In genomic region chr19:39319892-39320168, GRCh38 we compare ENCODE assay signal across 8 cellular contexts. TPM values are rescaled to one million over a fixed set of nuclear protein-coding genes. Genes with fewer than 3 reads are reported as not detected.
DNase-seq lines count a peak whose midpoint lies in the region; ATAC-seq, FAIRE-seq and TF ChIP-seq lines count a peak whose summit lies in the region.

No MANE protein-coding gene starts in this region.

- H3K27me3 ChIP-seq in BE2C = 0 out of 2 replicates have a peak, but pooled peaks cover 3% of the 10 kb centered on the region
- peaks cover 29% of the 10 kb centered on the region for H3K27me3 ChIP-seq in HUES6 (ENCODE audit: control insufficient read depth, insufficient read depth, low read length)
- H3K27me3 ChIP-seq in K562 (ENCODE audit: control insufficient read depth in 2 of 2, insufficient read depth in 2 of 2, low read length in 2 of 2) = no peaks in the 10 kb centered on the region
- peaks cover 0 to 37% of the 10 kb centered on the region in 2 donors for H3K27me3 ChIP-seq in tibial artery

- no peaks in the 10 kb centered on the region for H3K9me1 ChIP-seq in K562 (ENCODE audit: control insufficient read depth, insufficient read depth, low read length)

- H3K27me3 Mint-ChIP-seq in naive thymus-derived CD8-positive, alpha-beta T cell = no peaks in the 10 kb centered on the region

- intact Hi-C loops in K562 (cut with micrococcal nuclease) = no loop called here
- intact Hi-C loops in tibial artery (cut with DNase I; ENCODE audit: low total_unique reads) = loop anchor here (10.0 kb wide), 1 partner anchor 345 kb away; the partner anchor contains the start of gene FBXO17

- H4K20me1 ChIP-seq in K562 (replicated peaks; ENCODE audit: control insufficient read depth, insufficient read depth, low read length) = no peaks in the 10 kb centered on the region

- H3K79me2 ChIP-seq in K562 (ENCODE audit: control insufficient read depth, insufficient read depth, low read length) = peaks cover 20% of the 10 kb centered on the region

- no peak for FAIRE-seq in K562 (lab: Jason Lieb, UNC)

- no peaks in the 10 kb centered on the region for H3K9me3 Mint-ChIP-seq in naive thymus-derived CD8-positive, alpha-beta T cell

- TF ChIP-seq CTCF in BE2C (IDR thresholded peaks at IDR 0.05; ENCODE audit: low read depth, low read length) = no peak
- no peak for TF ChIP-seq CTCF in K562 (IDR thresholded peaks at IDR 0.05 in 2 of 3, conservative IDR thresholded peaks at IDR 0.05 in 1 of 3; ENCODE audit: insufficient read depth in 2 of 3, low read depth in 1 of 3, low read length in 3 of 3)
- TF ChIP-seq CTCF in tibial artery (IDR thresholded peaks at IDR 0.05) = no peak

- H3K9ac ChIP-seq in HUES6 (ENCODE audit: low read length) = no peak overlapping the region
- peak overlapping the region; percentile 72 to 95 for H3K9ac ChIP-seq in K562 (ENCODE audit: insufficient read depth in 1 of 2, low read depth in 2 of 2, low read length in 2 of 2)

- H3K4me3 ChIP-seq in BE2C (ENCODE audit: low read depth, low read length) (peak overlapping the region; percentile 71), HUES6 (ENCODE audit: low read depth, low read length) (peak overlapping the region; percentile 95), K562 (peak overlapping the region; percentile 78), tibial artery (no peak overlapping the region)

- H3K4me3 Mint-ChIP-seq in naive thymus-derived CD8-positive, alpha-beta T cell = peak overlapping the region; percentile 67 to 89 (median 83)

- no peak overlapping the region for H3K27ac ChIP-seq in HUES6 (ENCODE audit: low read depth, low read length)
- H3K27ac ChIP-seq in K562 (ENCODE audit: extremely low read depth, low read depth, low read length) = peak overlapping the region; percentile 50; the same call in 2 of the 3 replicates
- H3K27ac ChIP-seq in tibial artery = no peak overlapping the region

- H3K4me1 Mint-ChIP-seq in naive thymus-derived CD8-positive, alpha-beta T cell = peaks cover 23 to 50% (median 38%) of the 10 kb centered on the region in 4 donors

- peak overlapping the region in 6 of 10 donors; percentile 19 to 88 (median 64) for H3K27ac Mint-ChIP-seq in naive thymus-derived CD8-positive, alpha-beta T cell

- ATAC-seq in K562 (peak; percentile 18), HG02571 (IDR thresholded peaks at IDR 0.05; ENCODE audit: unreplicated experiment) (no peak)
- no peak for ATAC-seq in naive thymus-derived CD8-positive, alpha-beta T cell

- TF ChIP-seq RAD21 in K562 (CRISPR knock-in tag; conservative IDR thresholded peaks at IDR 0.05 in 1 of 2, IDR thresholded peaks at IDR 0.05 in 1 of 2) = no peak

- peak overlapping the region; percentile 80 for H3K4me2 ChIP-seq in K562 (ENCODE audit: insufficient read depth, low read length)

- no peak for TF ChIP-seq EP300 in K562 (IDR thresholded peaks at IDR 0.05; ENCODE audit: low read length)

- in situ Hi-C loops in K562 (cut with MboI) = no loop called here

- CTCF ChIA-PET in K562 (lab: Yijun Ruan, JAX; ENCODE audit: low intra/inter-chr PET ratio) = no interaction called here

- H3K36me3 ChIP-seq in BE2C = no peaks in the 10 kb centered on the region
- peaks cover 2% of the 10 kb centered on the region; the same call in 1 of the 2 replicates for H3K36me3 ChIP-seq in HUES6 (ENCODE audit: control insufficient read depth, insufficient read depth, low read length)
- peaks cover 27% of the 10 kb centered on the region; the same call in 2 of the 3 replicates for H3K36me3 ChIP-seq in K562 (ENCODE audit: control insufficient read depth, insufficient read depth, low read length)
- H3K36me3 ChIP-seq in tibial artery = peaks cover 0 to 3% (median 0%) of the 10 kb centered on the region in 3 donors

- POLR2A ChIA-PET in K562 (lab: Yijun Ruan, JAX) = no interaction called here
- POLR2A ChIA-PET in naive thymus-derived CD8-positive, alpha-beta T cell (lab: Charles Lee) = no interaction called here

- WGBS in K562 (ENCODE audit: insufficient coverage, low coverage, missing lambda C conversion rate) = 11% methylated on average over 2 of the region's 10 CpGs

- TF ChIP-seq POLR2A in K562 (conservative IDR thresholded peaks at IDR 0.05) = no peak

- H3K36me3 Mint-ChIP-seq in naive thymus-derived CD8-positive, alpha-beta T cell = peaks cover 0 to 24% (median 3%) of the 10 kb centered on the region in 3 donors

- H2AFZ ChIP-seq in K562 (ENCODE audit: low read depth, low read length) = peak overlapping the region; percentile 86

- DNase-seq in BE2C (no peak), K562 (ENCODE audit: extremely low read depth in 1 of 4, low spot score in 3 of 4) (peak in 1 of 4 experiments; percentile 20), tibial artery (no peak), NCI-H1436 (lab: John Stamatoyannopoulos, UW) (no peak)
- DNase-seq in naive thymus-derived CD8-positive, alpha-beta T cell = peak in 1 of 10 donors; percentile 51
- no peak for DNase-seq in activated effector memory CD4-positive, alpha-beta T cell treated with anti-CD3 and anti-CD28 coated beads, Interleukin-2, amount 50 U/mL, for 16 hours

- no peaks in the 10 kb centered on the region for H3K9me3 ChIP-seq in BE2C
- H3K9me3 ChIP-seq in HUES6 (ENCODE audit: control insufficient read depth, insufficient read depth, low read depth, low read length) = no peaks in the 10 kb centered on the region
- no peaks in the 10 kb centered on the region for H3K9me3 ChIP-seq in K562 (replicated peaks; ENCODE audit: control insufficient read depth, insufficient read depth, low read depth, low read length)
- H3K9me3 ChIP-seq in tibial artery = no peaks in the 10 kb centered on the region

- H3K4me1 ChIP-seq in BE2C (no peaks in the 10 kb centered on the region), HUES6 (ENCODE audit: control insufficient read depth, insufficient read depth, low read length) (no peaks in the 10 kb centered on the region; the same call in 1 of the 2 replicates), K562 (replicated peaks in 1 of 2; ENCODE audit: control insufficient read depth in 2 of 2, insufficient read depth in 2 of 2, low read length in 2 of 2) (peaks cover 3 to 12% of the 10 kb centered on the region in 2 experiments; a peak in 4 of 5 replicates), tibial artery (peaks cover 0 to 13% (median 5%) of the 10 kb centered on the region in 4 donors)

- BruUV-seq in K562 (replicated peaks; lab: Mats Ljungman, UMichigan) = no TSS peak

RNA-seq across cellular contexts. Expression of gene LRFN1, which starts 0.8 kb away (rescaled TPM):
- 6.3 TPM for polyA plus RNA-seq in BE2C (2012; ENCODE audit: insufficient read depth, insufficient read length, low read depth)
- total RNA-seq in K562 (2011; cell fraction: chromatin; rRNA removed; ENCODE audit: low replicate concordance) = 2.3 and 5.9 TPM in 2 replicates
- 10.0 and 11.3 TPM in 2 replicates for total RNA-seq in K562 (2011; cell fraction: nucleolus; rRNA removed)
- 5.9 and 6.6 TPM in 2 replicates for total RNA-seq in K562 (2011; cell fraction: nucleoplasm; rRNA removed)
- total RNA-seq in K562 (2014; rRNA removed) = 3.8 and 5.0 TPM in 2 replicates
- total RNA-seq in K562 (2014; rRNA removed; fragmentation: Illumina TruSeq; extraction: Trizol) = 0.44 and 0.45 TPM in 2 replicates
- total RNA-seq in K562 (2015; rRNA removed; fragmentation: Illumina TruSeq; extraction: Trizol) = 1.1 and 1.3 TPM in 2 replicates
- 10.6 and 10.7 TPM in 2 replicates for total RNA-seq in K562 (2021)
- polyA plus RNA-seq in K562 (2011; rRNA removed) = 0.52 and 1.0 TPM in 2 replicates
- polyA plus RNA-seq in K562 (2011; cell fraction: cytosol; rRNA removed) = 1.9 and 4.7 TPM in 2 replicates
- polyA plus RNA-seq in K562 (2011; cell fraction: nucleus; rRNA removed) = 2.7 and 3.9 TPM in 2 replicates
- polyA plus RNA-seq in K562 (2012) = 4.1 and 4.7 TPM in 2 replicates
- polyA plus RNA-seq in K562 (2014; fragmentation: Illumina TruSeq; extraction: Trizol) = 1.3 and 2.1 TPM in 2 replicates
- under 1 TPM; 0.13 TPM for polyA plus RNA-seq in K562 (2014; fragmentation: Nextera tagmentation; extraction: Ambion mirVana)
- 3.9 and 4.6 TPM in 2 replicates for polyA plus RNA-seq in K562 (2014; rRNA removed)
- 0.98 and 1.0 TPM in 2 replicates for polyA minus RNA-seq in K562 (2011; rRNA and poly(A)+ RNA removed)
- polyA minus RNA-seq in K562 (2011; cell fraction: cytosol; rRNA and poly(A)+ RNA removed) = 2.8 and 5.5 TPM in 2 replicates
- polyA minus RNA-seq in K562 (2011; cell fraction: nucleus; rRNA and poly(A)+ RNA removed) = 2.7 and 3.8 TPM in 2 replicates
- 10 to 100 TPM; 10.1 TPM for total RNA-seq in naive thymus-derived CD8-positive, alpha-beta T cell
- polyA plus RNA-seq in naive thymus-derived CD8-positive, alpha-beta T cell = 1 to 10 TPM; 3.2 to 4.4 (median 3.5) TPM

RNA-seq across cellular contexts. Expression of gene GMFG, which starts 16.0 kb away (rescaled TPM):
- polyA plus RNA-seq in BE2C (2012; ENCODE audit: insufficient read depth, insufficient read length, low read depth) = not detected
- 7.6 and 17.2 TPM in 2 replicates for total RNA-seq in K562 (2011; cell fraction: chromatin; rRNA removed; ENCODE audit: low replicate concordance)
- total RNA-seq in K562 (2011; cell fraction: nucleolus; rRNA removed) = 11.3 and 11.6 TPM in 2 replicates
- 14.4 and 17.5 TPM in 2 replicates for total RNA-seq in K562 (2011; cell fraction: nucleoplasm; rRNA removed)
- total RNA-seq in K562 (2014; rRNA removed) = 37.1 and 48.4 TPM in 2 replicates
- 48.5 and 59.1 TPM in 2 replicates for total RNA-seq in K562 (2014; rRNA removed; fragmentation: Illumina TruSeq; extraction: Trizol)
- 52.8 and 55.6 TPM in 2 replicates for total RNA-seq in K562 (2015; rRNA removed; fragmentation: Illumina TruSeq; extraction: Trizol)
- 51.8 and 58.6 TPM in 2 replicates for total RNA-seq in K562 (2021)
- polyA plus RNA-seq in K562 (2011; rRNA removed) = 91.3 and 101 TPM in 2 replicates
- polyA plus RNA-seq in K562 (2011; cell fraction: cytosol; rRNA removed) = 45.0 and 75.1 TPM in 2 replicates
- 35.8 and 51.3 TPM in 2 replicates for polyA plus RNA-seq in K562 (2011; cell fraction: nucleus; rRNA removed)
- polyA plus RNA-seq in K562 (2012) = 108 and 198 TPM in 2 replicates
- polyA plus RNA-seq in K562 (2014; fragmentation: Illumina TruSeq; extraction: Trizol) = 49.0 and 60.2 TPM in 2 replicates
- 100 to 1,000 TPM; 133 to 152 TPM for polyA plus RNA-seq in K562 (2014; fragmentation: Nextera tagmentation; extraction: Ambion mirVana)
- 61.3 and 70.7 TPM in 2 replicates for polyA plus RNA-seq in K562 (2014; rRNA removed)
- polyA minus RNA-seq in K562 (2011; rRNA and poly(A)+ RNA removed) = 23.5 and 24.2 TPM in 2 replicates
- 8.4 and 10.6 TPM in 2 replicates for polyA minus RNA-seq in K562 (2011; cell fraction: cytosol; rRNA and poly(A)+ RNA removed)
- polyA minus RNA-seq in K562 (2011; cell fraction: nucleus; rRNA and poly(A)+ RNA removed) = 2.2 and 9.1 TPM in 2 replicates
- total RNA-seq in naive thymus-derived CD8-positive, alpha-beta T cell = 100 to 1,000 TPM; 373 to 393 TPM
- 1,000 to 10,000 TPM; 1,026 to 1,392 (median 1,316) TPM for polyA plus RNA-seq in naive thymus-derived CD8-positive, alpha-beta T cell

RNA-seq across cellular contexts. Expression of gene SAMD4B, which starts 22.4 kb away (rescaled TPM):
- polyA plus RNA-seq in BE2C (2012; ENCODE audit: insufficient read depth, insufficient read length, low read depth) = 169 TPM
- total RNA-seq in K562 (2011; cell fraction: chromatin; rRNA removed; ENCODE audit: low replicate concordance) = 114 and 163 TPM in 2 replicates
- total RNA-seq in K562 (2011; cell fraction: nucleolus; rRNA removed) = 74.5 and 86.1 TPM in 2 replicates
- 116 and 164 TPM in 2 replicates for total RNA-seq in K562 (2011; cell fraction: nucleoplasm; rRNA removed)
- total RNA-seq in K562 (2014; rRNA removed) (41.1 and 55.2 TPM in 2 replicates), K562 (2014; rRNA removed; fragmentation: Illumina TruSeq; extraction: Trizol) (17.2 and 19.9 TPM in 2 replicates), K562 (2015; rRNA removed; fragmentation: Illumina TruSeq; extraction: Trizol) (38.0 and 42.2 TPM in 2 replicates), K562 (2021) (86.3 and 90.5 TPM in 2 replicates)
- polyA plus RNA-seq in K562 (2011; rRNA removed) (20.9 and 54.2 TPM in 2 replicates), K562 (2014; fragmentation: Illumina TruSeq; extraction: Trizol) (81.8 and 105 TPM in 2 replicates), K562 (2014; fragmentation: Nextera tagmentation; extraction: Ambion mirVana) (1 to 10 TPM; 3.4 to 5.9 TPM), K562 (2014; rRNA removed) (76.4 and 77.0 TPM in 2 replicates)
- 38.5 and 56.2 TPM in 2 replicates for polyA plus RNA-seq in K562 (2011; cell fraction: cytosol; rRNA removed)
- 81.0 and 127 TPM in 2 replicates for polyA plus RNA-seq in K562 (2011; cell fraction: nucleus; rRNA removed)
- polyA plus RNA-seq in K562 (2012) = 86.0 and 136 TPM in 2 replicates
- polyA minus RNA-seq in K562 (2011; rRNA and poly(A)+ RNA removed) = 22.5 and 27.0 TPM in 2 replicates
- 59.6 and 84.3 TPM in 2 replicates for polyA minus RNA-seq in K562 (2011; cell fraction: cytosol; rRNA and poly(A)+ RNA removed)
- 23.4 and 27.1 TPM in 2 replicates for polyA minus RNA-seq in K562 (2011; cell fraction: nucleus; rRNA and poly(A)+ RNA removed)
- 10 to 100 TPM; 49.8 to 55.2 TPM for total RNA-seq in naive thymus-derived CD8-positive, alpha-beta T cell
- 10 to 100 TPM in 1 of 3 donors, 1 to 10 TPM in 2; 5.4 to 12.3 (median 6.4) TPM for polyA plus RNA-seq in naive thymus-derived CD8-positive, alpha-beta T cell

RNA-seq across cellular contexts. Expression of gene IFNL1, which starts 23.6 kb away (rescaled TPM):
- polyA plus RNA-seq in BE2C (2012; ENCODE audit: insufficient read depth, insufficient read length, low read depth) = not detected
- total RNA-seq in K562 (2011; cell fraction: chromatin; rRNA removed; ENCODE audit: low replicate concordance) = not detected in 2 replicates
- total RNA-seq in K562 (2011; cell fraction: nucleolus; rRNA removed) = not detected in 2 replicates
- not detected in 2 replicates for total RNA-seq in K562 (2011; cell fraction: nucleoplasm; rRNA removed)
- total RNA-seq in K562 (2014; rRNA removed) (not detected in 2 replicates), K562 (2014; rRNA removed; fragmentation: Illumina TruSeq; extraction: Trizol) (not detected in 2 replicates), K562 (2015; rRNA removed; fragmentation: Illumina TruSeq; extraction: Trizol) (not detected in 2 replicates), K562 (2021) (not detected in 2 replicates)
- polyA plus RNA-seq in K562 (2011; rRNA removed) (not detected in 2 replicates), K562 (2014; fragmentation: Illumina TruSeq; extraction: Trizol) (not detected in 2 replicates), K562 (2014; fragmentation: Nextera tagmentation; extraction: Ambion mirVana) (not detected), K562 (2014; rRNA removed) (not detected in 2 replicates)
- not detected in 2 replicates for polyA plus RNA-seq in K562 (2011; cell fraction: cytosol; rRNA removed)
- polyA plus RNA-seq in K562 (2011; cell fraction: nucleus; rRNA removed) = not detected in 2 replicates
- polyA plus RNA-seq in K562 (2012) = not detected in 2 replicates
- not detected in 2 replicates for polyA minus RNA-seq in K562 (2011; rRNA and poly(A)+ RNA removed)
- polyA minus RNA-seq in K562 (2011; cell fraction: cytosol; rRNA and poly(A)+ RNA removed) = not detected in 2 replicates
- polyA minus RNA-seq in K562 (2011; cell fraction: nucleus; rRNA and poly(A)+ RNA removed) = not detected in 2 replicates
- not detected for total RNA-seq in naive thymus-derived CD8-positive, alpha-beta T cell
- under 1 TPM in 1 of 3 donors, not detected in 2; 0.65 TPM for polyA plus RNA-seq in naive thymus-derived CD8-positive, alpha-beta T cell

RNA-seq across cellular contexts. Expression of gene IFNL2, which starts 51.6 kb away (rescaled TPM):
- not detected for polyA plus RNA-seq in BE2C (2012; ENCODE audit: insufficient read depth, insufficient read length, low read depth)
- total RNA-seq in K562 (2011; cell fraction: chromatin; rRNA removed; ENCODE audit: low replicate concordance) = not detected in 2 replicates
- not detected in 2 replicates for total RNA-seq in K562 (2011; cell fraction: nucleolus; rRNA removed)
- total RNA-seq in K562 (2011; cell fraction: nucleoplasm; rRNA removed) = not detected in 2 replicates
- total RNA-seq in K562 (2014; rRNA removed) (not detected in 2 replicates), K562 (2014; rRNA removed; fragmentation: Illumina TruSeq; extraction: Trizol) (not detected in 2 replicates), K562 (2015; rRNA removed; fragmentation: Illumina TruSeq; extraction: Trizol) (not detected in 2 replicates), K562 (2021) (not detected in 2 replicates)
- polyA plus RNA-seq in K562 (2011; rRNA removed) (not detected in 2 replicates), K562 (2014; fragmentation: Illumina TruSeq; extraction: Trizol) (not detected in 2 replicates), K562 (2014; fragmentation: Nextera tagmentation; extraction: Ambion mirVana) (not detected), K562 (2014; rRNA removed) (not detected in 2 replicates)
- not detected in 2 replicates for polyA plus RNA-seq in K562 (2011; cell fraction: cytosol; rRNA removed)
- polyA plus RNA-seq in K562 (2011; cell fraction: nucleus; rRNA removed) = not detected in 2 replicates
- not detected in 2 replicates for polyA plus RNA-seq in K562 (2012)
- polyA minus RNA-seq in K562 (2011; rRNA and poly(A)+ RNA removed) = not detected in 2 replicates
- polyA minus RNA-seq in K562 (2011; cell fraction: cytosol; rRNA and poly(A)+ RNA removed) = not detected in 2 replicates
- polyA minus RNA-seq in K562 (2011; cell fraction: nucleus; rRNA and poly(A)+ RNA removed) = not detected in 2 replicates
- total RNA-seq in naive thymus-derived CD8-positive, alpha-beta T cell = not detected
- polyA plus RNA-seq in naive thymus-derived CD8-positive, alpha-beta T cell = not detected

Comparison
In these comparisons a context has a peak if more than half of its experiments do, and no peak if none do; other contexts are left out.
1. H3K4me3 ChIP-seq: peak in BE2C (single experiment), HUES6 (single experiment) and K562 (single experiment); none in tibial artery (0 of 2).
2. RNA of gene GMFG, which starts 16.0 kb away (total RNA-seq): 373 to 393 TPM in naive thymus-derived CD8-positive, alpha-beta T cell; 7.6 to 59.1 TPM in K562; every median in the first group is over 4 times any median in the second.